Comparison of ENCODE assay signal across 1 cellular context in genomic region chr5:170184007-170184687, GRCh38.
TF ChIP-seq lines count a peak whose summit lies in the region.

No MANE protein-coding gene starts in this region.

TF ChIP-seq in HCT116, 20 proteins besides CTCF, POLR2A, EP300 and RAD21 (continued from another document):
- TF ChIP-seq ATF3 (IDR thresholded peaks at IDR 0.05) = no peak
- TF ChIP-seq ZNF274 (IDR thresholded peaks at IDR 0.05; ENCODE audit: low read depth, low read length) = no peak
- no peak for TF ChIP-seq POLR2AphosphoS5 (IDR thresholded peaks at IDR 0.05; ENCODE audit: low read depth, low read length)
TF ChIP-seq in HCT116: peak in this region for 0.
